ENCODE assay signal across 30 cellular contexts in genomic region chr12:65907465-65907864, GRCh38.
DNase-seq lines count a peak whose midpoint lies in the region; ATAC-seq, FAIRE-seq and TF ChIP-seq lines count a peak whose summit lies in the region.
"Had no signal": no experiment of that assay in that cellular context is flagged by ENCODE, and none has a peak within 500 bp of the region (broad histone marks: within the 10 kb centered on the region; RNA-seq: fewer than 3 reads in every experiment).

No MANE protein-coding gene starts in this region.

- H3K27ac ChIP-seq in GM12878 (ENCODE audit: control insufficient read depth, insufficient read depth): no peak overlapping the region
- H3K27ac ChIP-seq in smooth muscle cell (ENCODE audit: low read depth): peak overlapping the region; percentile 56
- H3K27ac ChIP-seq: cardiac muscle cell, colonic mucosa, ovary, SJSA1 had no signal

- SMC1A ChIA-PET in GM12878 (lab: Charles Lee; ENCODE audit: uncharacterized antibody, unreplicated experiment): interaction anchor here (0.7 to 1.3 kb wide), 2 partner anchors 17 to 19 kb away, joined by 3 to 5 read pairs; no protein-coding TSS in a partner anchor

- H3K9ac ChIP-seq in GM12878 (ENCODE audit: control insufficient read depth, insufficient read depth, low read length) (no peak overlapping the region), smooth muscle cell (ENCODE audit: low read depth) (no peak overlapping the region)

- no peaks in the 10 kb centered on the region for H3K79me2 ChIP-seq in GM12878 (ENCODE audit: control insufficient read depth, insufficient read depth, low read length)
- peaks cover 81% of the 10 kb centered on the region for H3K79me2 ChIP-seq in smooth muscle cell (ENCODE audit: low read depth)

- 14% methylated on average over 5 of the region's 5 CpGs for WGBS in GM12878 (ENCODE audit: insufficient coverage, insufficient replicate concordance, low lambda C conversion rate, missing lambda C conversion rate)
- 82% methylated on average over 5 of the region's 5 CpGs for WGBS in smooth muscle cell (ENCODE audit: low lambda C conversion rate)

- no peak for TF ChIP-seq RAD21 in GM12878 (IDR thresholded peaks at IDR 0.05; ENCODE audit: insufficient read depth, low read depth, low read length)

- ATAC-seq in GM19351 (IDR thresholded peaks at IDR 0.05; ENCODE audit: unreplicated experiment): peak; percentile 46
- ATAC-seq in GM12878: peak; percentile 70
- ATAC-seq in GM21360 (IDR thresholded peaks at IDR 0.05; ENCODE audit: unreplicated experiment): no peak
- no peak for ATAC-seq in HG03469 (IDR thresholded peaks at IDR 0.05; ENCODE audit: unreplicated experiment)
- ATAC-seq in HG02981 (IDR thresholded peaks at IDR 0.05; ENCODE audit: unreplicated experiment): no peak
- ATAC-seq: left colon, T-cell had no signal

- CTCF ChIA-PET in GM12878 (lab: Yijun Ruan, JAX): interaction anchor here (0.6 to 1.0 kb wide), 2 partner anchors 18 to 24 kb away, joined by 4 read pairs; no protein-coding TSS in a partner anchor

- TF ChIP-seq CTCF in GM12878 (IDR thresholded peaks at IDR 0.05 in 2 of 3, conservative IDR thresholded peaks at IDR 0.05 in 1 of 3; ENCODE audit: control insufficient read depth in 2 of 3, extremely low read depth in 1 of 3, insufficient read depth in 1 of 3, low read depth in 3 of 3, low read length in 3 of 3) (no peak), smooth muscle cell (IDR thresholded peaks at IDR 0.05; ENCODE audit: borderline replicate concordance, insufficient read depth, poor library complexity, severe bottlenecking) (no peak)

- RAD21 ChIA-PET in GM12878 (lab: Charles Lee; ENCODE audit: unreplicated experiment): no interaction called here

- no peak for FAIRE-seq in GM12878 (lab: Jason Lieb, UNC)

- TF ChIP-seq EP300 in GM12878 (IDR thresholded peaks at IDR 0.05; ENCODE audit: borderline replicate concordance in 1 of 2, control insufficient read depth in 1 of 2, low read depth in 2 of 2, low read length in 2 of 2): no peak

- peaks cover 9% of the 10 kb centered on the region for H3F3A ChIP-seq in smooth muscle cell (ENCODE audit: low read depth)

- no TSS peak for BruUV-seq in GM12878 (replicated peaks; lab: Mats Ljungman, UMichigan)

- no peak for TF ChIP-seq POLR2A in GM12878 (IDR thresholded peaks at IDR 0.05; ENCODE audit: low read depth, low read length)

- POLR2A ChIA-PET in GM12878 (lab: Charles Lee): interaction anchor here (0.7 to 1.5 kb wide), 2 partner anchors 11 kb away, joined by 4 to 8 read pairs; no protein-coding TSS in a partner anchor

- intact Hi-C loops in GM12878 (cut with micrococcal nuclease; ENCODE audit: unreplicated experiment): no loop called here

- H3K4me3 ChIP-seq in GM12878 (no peak overlapping the region), smooth muscle cell (no peak overlapping the region)
- H3K4me3 ChIP-seq: cardiac muscle cell, colonic mucosa, ovary, SJSA1 had no signal

- in situ Hi-C loops in GM12878 (cut with MboI): no loop called here

- no peaks in the 10 kb centered on the region for H3K36me3 ChIP-seq in GM12878 (ENCODE audit: control insufficient read depth in 2 of 2, insufficient read depth in 2 of 2, low read length in 1 of 2)
- H3K36me3 ChIP-seq in smooth muscle cell (ENCODE audit: low read depth): no peaks in the 10 kb centered on the region
- H3K36me3 ChIP-seq: cardiac muscle cell, colonic mucosa, ovary, SJSA1 had no signal

- H2AFZ ChIP-seq in GM12878 (ENCODE audit: control insufficient read depth, low read depth, low read length) (no peak overlapping the region), smooth muscle cell (ENCODE audit: low read depth) (no peak overlapping the region)

- H3K9me3 ChIP-seq in GM12878 (replicated peaks; ENCODE audit: control insufficient read depth, insufficient read depth, low read length) (no peaks in the 10 kb centered on the region), smooth muscle cell (replicated peaks; ENCODE audit: low read depth) (no peaks in the 10 kb centered on the region)
- H3K9me3 ChIP-seq: Caco-2, colonic mucosa, ovary, SJSA1 had no signal

- H3K27me3 ChIP-seq in GM12878 (replicated peaks in 1 of 2; ENCODE audit: control insufficient read depth in 2 of 2, insufficient read depth in 2 of 2, low read length in 1 of 2) (no peaks in the 10 kb centered on the region), smooth muscle cell (ENCODE audit: low read depth) (no peaks in the 10 kb centered on the region)
- H3K27me3 ChIP-seq: cardiac muscle cell, colonic mucosa, ovary, SJSA1 had no signal

- H3K4me1 ChIP-seq in GM12878 (ENCODE audit: control insufficient read depth, insufficient read depth, low read length) (peaks cover 6% of the 10 kb centered on the region; the same call in 1 of the 2 replicates), smooth muscle cell (ENCODE audit: low read depth) (peaks cover 17% of the 10 kb centered on the region)
- H3K4me1 ChIP-seq: Caco-2, colonic mucosa had no signal

- DNase-seq in NOMO-1 treated with DMSO at 0.1 percent for 48 hours (lab: John Stamatoyannopoulos, UW; ENCODE audit: unreplicated experiment): peak; percentile 72
- DNase-seq in GM12878 (ENCODE audit: low read depth, low spot score): no peak
- no peak for DNase-seq in smooth muscle cell (lab: John Stamatoyannopoulos, UW; ENCODE audit: unreplicated experiment)
- DNase-seq: activated CD4-positive, alpha-beta T cell treated with anti-CD3 and anti-CD28 coated beads, Interleukin-2, amount 10 ng/mL, durations not matched to agents 7 days and 5 days; activated effector memory CD4-positive, alpha-beta T cell treated with anti-CD3 and anti-CD28 coated beads, Interleukin-2, amount 50 U/mL, for 16 hours; activated naive CD8-positive, alpha-beta T cell treated with anti-CD3 and anti-CD28 coated beads for 36 hours; activated T-cell treated with anti-CD3 and anti-CD28 coated beads, Interleukin-2, amount 50 U/mL, for 24 hours; aorta; C1 segment of cervical spinal cord; Caco-2; colonic mucosa; DMS79; effector CD8-positive, alpha-beta T cell; GDM1; H7; left colon; mammary epithelial cell; NCI-H1105 treated with DMSO at 0.1 percent for 48 hours; NCI-H2029; NCI-H69; ovary; stimulated activated naive B cell treated with anti-CD40 and anti-IgM and Interleukin-4, amounts not matched to agents 10 μg/mL and 1 μg/mL and 100 μg/mL, for 72 hours; substantia nigra; T-cell had no signal

- H4K20me1 ChIP-seq in GM12878 (ENCODE audit: control insufficient read depth, insufficient read depth) (no peaks in the 10 kb centered on the region), smooth muscle cell (ENCODE audit: low read depth) (peaks cover 6% of the 10 kb centered on the region)

- H3K4me2 ChIP-seq in GM12878 (ENCODE audit: control insufficient read depth, insufficient read depth): no peak overlapping the region
- H3K4me2 ChIP-seq in smooth muscle cell: peak overlapping the region; percentile 34

TF ChIP-seq in GM12878, 131 proteins besides CTCF, POLR2A, EP300 and RAD21 (continues in another document):
- TF ChIP-seq TARDBP (IDR thresholded peaks at IDR 0.05; ENCODE audit: borderline replicate concordance) (no peak), SP1 (IDR thresholded peaks at IDR 0.05; ENCODE audit: low read depth, low read length) (no peak), TAF1 (IDR thresholded peaks at IDR 0.05; ENCODE audit: borderline replicate concordance, low read depth, low read length) (no peak), BACH1 (IDR thresholded peaks at IDR 0.05; ENCODE audit: borderline replicate concordance) (no peak), ZNF592 (IDR thresholded peaks at IDR 0.05) (no peak), NR2C2 (IDR thresholded peaks at IDR 0.05; ENCODE audit: borderline replicate concordance, control insufficient read depth, insufficient read length, low read depth) (no peak), YY1 (IDR thresholded peaks at IDR 0.05; ENCODE audit: low read depth, low read length) (no peak), GABPA (IDR thresholded peaks at IDR 0.05; ENCODE audit: low read depth) (no peak), TBL1XR1 (IDR thresholded peaks at IDR 0.05; ENCODE audit: low read depth, low read length) (no peak), ASH2L (IDR thresholded peaks at IDR 0.05; ENCODE audit: borderline replicate concordance, low read depth) (no peak), RUNX3 (IDR thresholded peaks at IDR 0.05; ENCODE audit: low read length) (peak; percentile 7; the same call in 1 of the 2 replicates), SPI1 (IDR thresholded peaks at IDR 0.05; ENCODE audit: borderline replicate concordance, insufficient read depth, low read depth, low read length) (peak; percentile 54; the same call in 1 of the 2 replicates)

Comparison
In these comparisons a context has a peak if more than half of its experiments do, and no peak if none do; other contexts are left out.
1. ATAC-seq: peak in GM19351 (single experiment) and GM12878 (single experiment); none in GM21360 (single experiment), HG03469 (single experiment) and HG02981 (single experiment).